Comparison of ENCODE assay signal across 1 cellular context in genomic region chr1:2104621-2105427, GRCh38.
TF ChIP-seq lines count a peak whose summit lies in the region.

No MANE protein-coding gene starts in this region.

TF ChIP-seq in HepG2, 621 proteins besides CTCF, POLR2A, EP300 and RAD21 (continued from another document and continues in another):
- TF ChIP-seq ZNF513 (CRISPR knock-in tag; conservative IDR thresholded peaks at IDR 0.05), result no peak
- TF ChIP-seq SNRNP70 (IDR thresholded peaks at IDR 0.05; ENCODE audit: low read depth, low read length), result no peak
- peak; percentile 35 for TF ChIP-seq AGO2 (optimal IDR thresholded peaks at IDR 0.05; ENCODE audit: low read depth, low read length)
- TF ChIP-seq SP140L (CRISPR knock-in tag; IDR thresholded peaks at IDR 0.05; ENCODE audit: borderline replicate concordance), result no peak
- TF ChIP-seq KLF11 (CRISPR knock-in tag; IDR thresholded peaks at IDR 0.05), result no peak
- TF ChIP-seq RAD51 (IDR thresholded peaks at IDR 0.05; ENCODE audit: borderline replicate concordance), result no peak
- TF ChIP-seq ZKSCAN8 (CRISPR knock-in tag; IDR thresholded peaks at IDR 0.05; ENCODE audit: borderline replicate concordance), result no peak
- TF ChIP-seq NFE2L2 (IDR thresholded peaks at IDR 0.05; ENCODE audit: low read length), result no peak
- no peak for TF ChIP-seq ZNF260 (CRISPR knock-in tag; IDR thresholded peaks at IDR 0.05; ENCODE audit: borderline replicate concordance, low read depth)
- peak; percentile 79 for TF ChIP-seq UBTF (CRISPR knock-in tag; IDR thresholded peaks at IDR 0.05)
- TF ChIP-seq POGZ (CRISPR knock-in tag; IDR thresholded peaks at IDR 0.05), result no peak
- TF ChIP-seq TP53 (CRISPR knock-in tag; conservative IDR thresholded peaks at IDR 0.05), result no peak
- TF ChIP-seq ZNF253 (CRISPR knock-in tag; IDR thresholded peaks at IDR 0.05; ENCODE audit: borderline replicate concordance), result no peak
- TF ChIP-seq ADNP (CRISPR knock-in tag; IDR thresholded peaks at IDR 0.05), result no peak
- no peak for TF ChIP-seq ZNF296 (CRISPR knock-in tag; conservative IDR thresholded peaks at IDR 0.05)
- TF ChIP-seq DMTF1 (CRISPR knock-in tag; IDR thresholded peaks at IDR 0.05), result no peak
- peak; percentile 80; the same call in 1 of the 2 replicates for TF ChIP-seq GATAD2A (CRISPR knock-in tag; IDR thresholded peaks at IDR 0.05)
- no peak for TF ChIP-seq STAG1 (CRISPR knock-in tag; IDR thresholded peaks at IDR 0.05)
- TF ChIP-seq MIER2 (CRISPR knock-in tag; IDR thresholded peaks at IDR 0.05), result peak; percentile 8; the same call in 1 of the 2 replicates
- no peak for TF ChIP-seq REL (CRISPR knock-in tag; conservative IDR thresholded peaks at IDR 0.05)
- TF ChIP-seq ZNF83 (CRISPR knock-in tag; IDR thresholded peaks at IDR 0.05; ENCODE audit: borderline replicate concordance), result no peak
- TF ChIP-seq ZNF781 (CRISPR knock-in tag; IDR thresholded peaks at IDR 0.05; ENCODE audit: borderline replicate concordance, not compliant biosample characterization), result no peak
- TF ChIP-seq CBFB (CRISPR knock-in tag; IDR thresholded peaks at IDR 0.05), result no peak
- no peak for TF ChIP-seq RORA (CRISPR knock-in tag; IDR thresholded peaks at IDR 0.05)
- TF ChIP-seq ATF4 (CRISPR knock-in tag; IDR thresholded peaks at IDR 0.05), result peak in 1 of 2 experiments; percentile 66; a peak in 2 of 4 replicates
- TF ChIP-seq PRMT3 (CRISPR knock-in tag; IDR thresholded peaks at IDR 0.05; ENCODE audit: borderline replicate concordance, low read depth), result no peak
- no peak for TF ChIP-seq ZNF17 (CRISPR knock-in tag; IDR thresholded peaks at IDR 0.05)
- TF ChIP-seq POLR2G (IDR thresholded peaks at IDR 0.05; ENCODE audit: low read depth, low read length), result no peak
- TF ChIP-seq ZNF281 (CRISPR knock-in tag; IDR thresholded peaks at IDR 0.05; ENCODE audit: borderline replicate concordance), result no peak; the same call in 1 of the 2 replicates
- TF ChIP-seq FOXJ3 (CRISPR knock-in tag; IDR thresholded peaks at IDR 0.05; ENCODE audit: borderline replicate concordance), result no peak
- no peak for TF ChIP-seq MZF1 (CRISPR knock-in tag; IDR thresholded peaks at IDR 0.05; ENCODE audit: borderline replicate concordance)
- no peak for TF ChIP-seq ZNF776 (CRISPR knock-in tag; IDR thresholded peaks at IDR 0.05)
- TF ChIP-seq USF2 (IDR thresholded peaks at IDR 0.05; ENCODE audit: low read depth, low read length), result no peak
- TF ChIP-seq USF2 (CRISPR knock-in tag; IDR thresholded peaks at IDR 0.05; ENCODE audit: borderline replicate concordance), result no peak
- TF ChIP-seq ZNF747 (CRISPR knock-in tag; IDR thresholded peaks at IDR 0.05; ENCODE audit: borderline replicate concordance), result no peak
- TF ChIP-seq ZNF121 (CRISPR knock-in tag; IDR thresholded peaks at IDR 0.05), result no peak
- TF ChIP-seq ZNF501 (CRISPR knock-in tag; IDR thresholded peaks at IDR 0.05), result peak; percentile 86
- no peak for TF ChIP-seq SNAPC4 (CRISPR knock-in tag; IDR thresholded peaks at IDR 0.05)
- TF ChIP-seq ZNF256 (CRISPR knock-in tag; conservative IDR thresholded peaks at IDR 0.05), result no peak
- TF ChIP-seq ZNF609 (CRISPR knock-in tag; IDR thresholded peaks at IDR 0.05; ENCODE audit: borderline replicate concordance), result peak; percentile 73; the same call in 1 of the 2 replicates
- peak; percentile 49; the same call in 1 of the 2 replicates for TF ChIP-seq RCOR2 (CRISPR knock-in tag; IDR thresholded peaks at IDR 0.05)
